In genomic region chr10:54961040-54961439, GRCh38 we compare ENCODE assay signal across 18 cellular contexts.
DNase-seq lines count a peak whose midpoint lies in the region; ATAC-seq and TF ChIP-seq lines count a peak whose summit lies in the region.
"Had no signal": no experiment of that assay in that cellular context is flagged by ENCODE, and none has a peak within 500 bp of the region (broad histone marks: within the 10 kb centered on the region; RNA-seq: fewer than 3 reads in every experiment).

No MANE protein-coding gene starts in this region.

- H2AK5ac ChIP-seq in mesenchymal stem cell (ENCODE audit: low read length, severe bottlenecking): no peak overlapping the region

- H3K14ac ChIP-seq in mesenchymal stem cell (ENCODE audit: low read length in 2 of 2): peak overlapping the region in 1 of 2 experiments; percentile 61

- H3K4me3 ChIP-seq in mesenchymal stem cell (ENCODE audit: insufficient read depth in 1 of 2, low read depth in 1 of 2, low read length in 2 of 2): no peak overlapping the region
- no peak overlapping the region for H3K4me3 ChIP-seq in endodermal cell (ENCODE audit: low read length)

- no peak for DNase-seq in mesenchymal stem cell
- DNase-seq in posterior vena cava (ENCODE audit: low spot score): peak; percentile 56
- DNase-seq in GOT3 (lab: John Stamatoyannopoulos, UW): no peak
- no peak for DNase-seq in endodermal cell
- DNase-seq: ACHN; BE2C; C1 segment of cervical spinal cord; CD4-positive, CD25-positive, alpha-beta regulatory T cell; CD8-positive, alpha-beta memory T cell; COR-L47; DMS 273 treated with DMSO at 0.1 percent for 48 hours; DMS53; DND-41; H9 had no signal

- H3K18ac ChIP-seq in mesenchymal stem cell (ENCODE audit: low read depth in 1 of 2, low read length in 2 of 2): no peak overlapping the region

- intact Hi-C loops in posterior vena cava (cut with DNase I): no loop called here

- TF ChIP-seq CTCF in endodermal cell (conservative IDR thresholded peaks at IDR 0.05): no peak

- H3K36me3 ChIP-seq in mesenchymal stem cell (ENCODE audit: control insufficient read depth in 1 of 2, insufficient read depth in 2 of 2, low read depth in 1 of 2, low read length in 2 of 2) (no peaks in the 10 kb centered on the region), endodermal cell (ENCODE audit: control insufficient read depth, insufficient read depth, low read length) (no peaks in the 10 kb centered on the region)
- H3K36me3 ChIP-seq: BE2C had no signal

- no peak overlapping the region for H3K4ac ChIP-seq in mesenchymal stem cell (ENCODE audit: low read depth in 1 of 2, low read length in 2 of 2)

- H3K27me3 ChIP-seq in mesenchymal stem cell (ENCODE audit: control insufficient read depth in 1 of 2, insufficient read depth in 1 of 2, low read length in 2 of 2) (no peaks in the 10 kb centered on the region), endodermal cell (ENCODE audit: control insufficient read depth, insufficient read depth, low read length, poor library complexity, severe bottlenecking) (no peaks in the 10 kb centered on the region)
- H3K27me3 ChIP-seq: BE2C had no signal

- no peaks in the 10 kb centered on the region for H3K79me1 ChIP-seq in mesenchymal stem cell (replicated peaks; ENCODE audit: low read length, poor library complexity, severe bottlenecking)

- H3K4me2 ChIP-seq in mesenchymal stem cell (ENCODE audit: low read length, poor library complexity, severe bottlenecking): no peak overlapping the region

- H4K8ac ChIP-seq in mesenchymal stem cell (ENCODE audit: low read length): no peak overlapping the region

- WGBS in mesenchymal stem cell: 84% methylated on average over 4 of the region's 4 CpGs
- 88 to 92% methylated on average over 3 to 4 of the region's 4 CpGs for WGBS in endodermal cell (ENCODE audit: insufficient coverage in 1 of 2, insufficient read length in 1 of 2), 2 experiments

- no peaks in the 10 kb centered on the region for H3K36me3 Mint-ChIP-seq in stimulated activated memory B cell treated with anti-CD40 and anti-IgM and Interleukin-4, amounts not matched to agents 10 μg/mL and 1 μg/mL and 100 μg/mL, for 72 hours
- no peaks in the 10 kb centered on the region for H3K36me3 Mint-ChIP-seq in endodermal cell (ENCODE audit: low read depth)
- H3K36me3 Mint-ChIP-seq: CD4-positive, CD25-positive, alpha-beta regulatory T cell; CD8-positive, alpha-beta memory T cell; IgD-negative memory B cell had no signal

- no peak overlapping the region for H2BK120ac ChIP-seq in mesenchymal stem cell (ENCODE audit: low read depth, low read length)

- no peaks in the 10 kb centered on the region for H3K4me1 ChIP-seq in mesenchymal stem cell (ENCODE audit: control insufficient read depth, insufficient read depth, low read depth, low read length)
- H3K4me1 ChIP-seq in endodermal cell (ENCODE audit: control insufficient read depth, insufficient read depth, low read length): no peaks in the 10 kb centered on the region
- H3K4me1 ChIP-seq: BE2C had no signal

- no peak overlapping the region for H3K4me3 Mint-ChIP-seq in stimulated activated memory B cell treated with anti-CD40 and anti-IgM and Interleukin-4, amounts not matched to agents 10 μg/mL and 1 μg/mL and 100 μg/mL, for 72 hours
- no peak overlapping the region for H3K4me3 Mint-ChIP-seq in endodermal cell
- H3K4me3 Mint-ChIP-seq: CD4-positive, CD25-positive, alpha-beta regulatory T cell; CD8-positive, alpha-beta memory T cell; H9; IgD-negative memory B cell had no signal

- H3K9me3 ChIP-seq in mesenchymal stem cell (ENCODE audit: control insufficient read depth, low read length): no peaks in the 10 kb centered on the region
- no peaks in the 10 kb centered on the region for H3K9me3 ChIP-seq in endodermal cell (ENCODE audit: control insufficient read depth, low read length)
- H3K9me3 ChIP-seq: BE2C had no signal

- H3K27me3 Mint-ChIP-seq in stimulated activated memory B cell treated with anti-CD40 and anti-IgM and Interleukin-4, amounts not matched to agents 10 μg/mL and 1 μg/mL and 100 μg/mL, for 72 hours: no peaks in the 10 kb centered on the region
- no peaks in the 10 kb centered on the region for H3K27me3 Mint-ChIP-seq in endodermal cell (ENCODE audit: insufficient read depth)
- H3K27me3 Mint-ChIP-seq: CD4-positive, CD25-positive, alpha-beta regulatory T cell; CD8-positive, alpha-beta memory T cell; IgD-negative memory B cell had no signal

- H4K91ac ChIP-seq in mesenchymal stem cell (ENCODE audit: low read length): peak overlapping the region; percentile 34

- no peak overlapping the region for H2BK15ac ChIP-seq in mesenchymal stem cell (ENCODE audit: low read depth, poor library complexity, severe bottlenecking)

- no peak overlapping the region for H3K27ac Mint-ChIP-seq in stimulated activated memory B cell treated with anti-CD40 and anti-IgM and Interleukin-4, amounts not matched to agents 10 μg/mL and 1 μg/mL and 100 μg/mL, for 72 hours
- H3K27ac Mint-ChIP-seq in endodermal cell: no peak overlapping the region
- H3K27ac Mint-ChIP-seq: CD4-positive, CD25-positive, alpha-beta regulatory T cell; CD8-positive, alpha-beta memory T cell; H9; IgD-negative memory B cell had no signal

- ATAC-seq in stimulated activated memory B cell treated with anti-CD40 and anti-IgM and Interleukin-4, amounts not matched to agents 10 μg/mL and 1 μg/mL and 100 μg/mL, for 72 hours: peak; percentile 42
- ATAC-seq in GM19324 (IDR thresholded peaks at IDR 0.05; ENCODE audit: low FRiP score, unreplicated experiment): no peak
- ATAC-seq: HepG2 had no signal

- no peak overlapping the region for H3K9ac ChIP-seq in mesenchymal stem cell (ENCODE audit: low read length)
- H3K9ac ChIP-seq in endodermal cell (ENCODE audit: extremely low read depth, low read length, poor library complexity, severe bottlenecking): no peak overlapping the region

- no peaks in the 10 kb centered on the region for H3K9me3 Mint-ChIP-seq in stimulated activated memory B cell treated with anti-CD40 and anti-IgM and Interleukin-4, amounts not matched to agents 10 μg/mL and 1 μg/mL and 100 μg/mL, for 72 hours
- H3K9me3 Mint-ChIP-seq in endodermal cell: peaks cover 7% of the 10 kb centered on the region
- H3K9me3 Mint-ChIP-seq: IgD-negative memory B cell had no signal

- H2AFZ ChIP-seq in mesenchymal stem cell (ENCODE audit: low read depth, low read length): no peak overlapping the region

- H3K4me1 Mint-ChIP-seq in stimulated activated memory B cell treated with anti-CD40 and anti-IgM and Interleukin-4, amounts not matched to agents 10 μg/mL and 1 μg/mL and 100 μg/mL, for 72 hours: no peaks in the 10 kb centered on the region
- H3K4me1 Mint-ChIP-seq in endodermal cell: no peaks in the 10 kb centered on the region
- H3K4me1 Mint-ChIP-seq: CD4-positive, CD25-positive, alpha-beta regulatory T cell; CD8-positive, alpha-beta memory T cell; H9; IgD-negative memory B cell had no signal

- no peak overlapping the region for H2BK5ac ChIP-seq in mesenchymal stem cell (ENCODE audit: low read depth, low read length, poor library complexity, severe bottlenecking)

- H3K27ac ChIP-seq in mesenchymal stem cell (ENCODE audit: low read length, poor library complexity, severe bottlenecking) (no peak overlapping the region), endodermal cell (ENCODE audit: low read depth, low read length) (no peak overlapping the region)

- no peak overlapping the region for H2BK12ac ChIP-seq in mesenchymal stem cell (ENCODE audit: low read length in 2 of 2)

- no peak overlapping the region for H3K23ac ChIP-seq in mesenchymal stem cell (ENCODE audit: low read length in 2 of 2)
